ENCODE assay signal across 4 cellular contexts in the genomic region with DNA sequence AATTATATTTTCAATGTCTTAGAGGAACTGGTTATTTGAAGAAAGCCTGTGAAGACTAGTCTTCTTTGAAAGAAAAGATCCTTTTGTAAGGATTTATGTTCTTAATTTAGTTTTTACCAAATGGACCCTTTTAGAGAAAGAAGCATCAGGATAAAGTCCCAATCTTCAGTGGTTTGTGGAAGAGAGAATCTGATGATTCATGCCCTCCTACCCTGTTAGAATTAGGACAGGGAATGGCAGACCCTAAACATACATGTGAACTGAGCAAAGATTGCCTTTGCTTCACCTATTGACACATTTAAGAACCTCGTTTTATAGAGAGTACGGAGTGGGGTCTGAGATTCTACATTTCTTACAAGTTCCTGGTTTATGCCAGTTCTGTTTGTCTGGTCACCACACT.
TF ChIP-seq lines count a peak whose summit lies in the region.

No MANE protein-coding gene starts in this region.

TF ChIP-seq in A549, 52 proteins besides CTCF, POLR2A, EP300 and RAD21:
- TF ChIP-seq HOXB13 (CRISPR knock-in tag; IDR thresholded peaks at IDR 0.05; ENCODE audit: low read depth), result no peak
- TF ChIP-seq FOSL2 (IDR thresholded peaks at IDR 0.05), result no peak
- peak; percentile 53 for TF ChIP-seq FOSL2 (CRISPR knock-in tag; IDR thresholded peaks at IDR 0.05)
TF ChIP-seq in A549: peak in this region for 1.

TF ChIP-seq in HCT116, 20 proteins besides CTCF, POLR2A, EP300 and RAD21:
- TF ChIP-seq FOSL1 (IDR thresholded peaks at IDR 0.05; ENCODE audit: low read depth) (0 out of 2 replicates have a peak, but pooled peaks have one; percentile 7), EZH2 (IDR thresholded peaks at IDR 0.05) (no peak), CBX3 (IDR thresholded peaks at IDR 0.05; ENCODE audit: low read depth) (0 out of 2 replicates have a peak, but pooled peaks have one; percentile 36), ATF3 (IDR thresholded peaks at IDR 0.05) (no peak)
- TF ChIP-seq, protein P1, sequence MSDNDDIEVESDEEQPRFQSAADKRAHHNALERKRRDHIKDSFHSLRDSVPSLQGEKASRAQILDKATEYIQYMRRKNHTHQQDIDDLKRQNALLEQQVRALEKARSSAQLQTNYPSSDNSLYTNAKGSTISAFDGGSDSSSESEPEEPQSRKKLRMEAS (IDR thresholded peaks at IDR 0.05), result no peak

TF ChIP-seq in HEK293, 187 proteins besides CTCF, POLR2A, EP300 and RAD21:
- TF ChIP-seq SETDB1 (IDR thresholded peaks at IDR 0.05; ENCODE audit: insufficient read length, low read length) (peak; percentile 53), ZNF350 (tag by site-specific recombination; IDR thresholded peaks at IDR 0.05) (no peak)

TF ChIP-seq in K562, 482 proteins besides CTCF, POLR2A, EP300 and RAD21:
- TF ChIP-seq ZNF121 (CRISPR knock-in tag; conservative IDR thresholded peaks at IDR 0.05), result no peak
- TF ChIP-seq GATAD2A (IDR thresholded peaks at IDR 0.05), result no peak
- peak; percentile 27; the same call in 1 of the 2 replicates for TF ChIP-seq FOSL1 (tag; conservative IDR thresholded peaks at IDR 0.05)
- no peak for TF ChIP-seq CC2D1A (IDR thresholded peaks at IDR 0.05)
- no peak for TF ChIP-seq ARID3B (CRISPR knock-in tag; IDR thresholded peaks at IDR 0.05; ENCODE audit: borderline replicate concordance)
- TF ChIP-seq CREM (IDR thresholded peaks at IDR 0.05; ENCODE audit: low read depth), result no peak
- peak; percentile 26 for TF ChIP-seq RBM25 (IDR thresholded peaks at IDR 0.05; ENCODE audit: low read depth, low read length, severe bottlenecking)
- no peak for TF ChIP-seq KDM2B (CRISPR knock-in tag; IDR thresholded peaks at IDR 0.05)
- peak in 1 of 2 experiments; percentile 51; a peak in 1 of 3 replicates for TF ChIP-seq CBX3 (IDR thresholded peaks at IDR 0.05; ENCODE audit: borderline replicate concordance in 1 of 2, low read length in 2 of 2)
- no peak for TF ChIP-seq ERF (CRISPR knock-in tag; IDR thresholded peaks at IDR 0.05)
- no peak for TF ChIP-seq ZSCAN29 (IDR thresholded peaks at IDR 0.05)
- TF ChIP-seq, protein P2, sequence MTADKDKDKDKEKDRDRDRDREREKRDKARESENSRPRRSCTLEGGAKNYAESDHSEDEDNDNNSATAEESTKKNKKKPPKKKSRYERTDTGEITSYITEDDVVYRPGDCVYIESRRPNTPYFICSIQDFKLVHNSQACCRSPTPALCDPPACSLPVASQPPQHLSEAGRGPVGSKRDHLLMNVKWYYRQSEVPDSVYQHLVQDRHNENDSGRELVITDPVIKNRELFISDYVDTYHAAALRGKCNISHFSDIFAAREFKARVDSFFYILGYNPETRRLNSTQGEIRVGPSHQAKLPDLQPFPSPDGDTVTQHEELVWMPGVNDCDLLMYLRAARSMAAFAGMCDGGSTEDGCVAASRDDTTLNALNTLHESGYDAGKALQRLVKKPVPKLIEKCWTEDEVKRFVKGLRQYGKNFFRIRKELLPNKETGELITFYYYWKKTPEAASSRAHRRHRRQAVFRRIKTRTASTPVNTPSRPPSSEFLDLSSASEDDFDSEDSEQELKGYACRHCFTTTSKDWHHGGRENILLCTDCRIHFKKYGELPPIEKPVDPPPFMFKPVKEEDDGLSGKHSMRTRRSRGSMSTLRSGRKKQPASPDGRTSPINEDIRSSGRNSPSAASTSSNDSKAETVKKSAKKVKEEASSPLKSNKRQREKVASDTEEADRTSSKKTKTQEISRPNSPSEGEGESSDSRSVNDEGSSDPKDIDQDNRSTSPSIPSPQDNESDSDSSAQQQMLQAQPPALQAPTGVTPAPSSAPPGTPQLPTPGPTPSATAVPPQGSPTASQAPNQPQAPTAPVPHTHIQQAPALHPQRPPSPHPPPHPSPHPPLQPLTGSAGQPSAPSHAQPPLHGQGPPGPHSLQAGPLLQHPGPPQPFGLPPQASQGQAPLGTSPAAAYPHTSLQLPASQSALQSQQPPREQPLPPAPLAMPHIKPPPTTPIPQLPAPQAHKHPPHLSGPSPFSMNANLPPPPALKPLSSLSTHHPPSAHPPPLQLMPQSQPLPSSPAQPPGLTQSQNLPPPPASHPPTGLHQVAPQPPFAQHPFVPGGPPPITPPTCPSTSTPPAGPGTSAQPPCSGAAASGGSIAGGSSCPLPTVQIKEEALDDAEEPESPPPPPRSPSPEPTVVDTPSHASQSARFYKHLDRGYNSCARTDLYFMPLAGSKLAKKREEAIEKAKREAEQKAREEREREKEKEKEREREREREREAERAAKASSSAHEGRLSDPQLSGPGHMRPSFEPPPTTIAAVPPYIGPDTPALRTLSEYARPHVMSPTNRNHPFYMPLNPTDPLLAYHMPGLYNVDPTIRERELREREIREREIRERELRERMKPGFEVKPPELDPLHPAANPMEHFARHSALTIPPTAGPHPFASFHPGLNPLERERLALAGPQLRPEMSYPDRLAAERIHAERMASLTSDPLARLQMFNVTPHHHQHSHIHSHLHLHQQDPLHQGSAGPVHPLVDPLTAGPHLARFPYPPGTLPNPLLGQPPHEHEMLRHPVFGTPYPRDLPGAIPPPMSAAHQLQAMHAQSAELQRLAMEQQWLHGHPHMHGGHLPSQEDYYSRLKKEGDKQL (CRISPR knock-in tag; IDR thresholded peaks at IDR 0.05; ENCODE audit: borderline replicate concordance), result no peak
- TF ChIP-seq PBX2 (CRISPR knock-in tag; IDR thresholded peaks at IDR 0.05; ENCODE audit: low read depth), result no peak
- no peak for TF ChIP-seq PBX2 (tag; conservative IDR thresholded peaks at IDR 0.05; ENCODE audit: low read depth)
- TF ChIP-seq SETDB1 (IDR thresholded peaks at IDR 0.05; ENCODE audit: low read length), result no peak
- TF ChIP-seq POLR2AphosphoS5 (IDR thresholded peaks at IDR 0.05; ENCODE audit: control insufficient read depth, insufficient read depth, low read depth, low read length), result no peak
- TF ChIP-seq SIX5 (IDR thresholded peaks at IDR 0.05; ENCODE audit: borderline replicate concordance in 1 of 2, insufficient read depth in 1 of 2, low read depth in 1 of 2, low read length in 2 of 2), result no peak
- no peak for TF ChIP-seq ZSCAN32 (CRISPR knock-in tag; IDR thresholded peaks at IDR 0.05)
- TF ChIP-seq RBM15 (IDR thresholded peaks at IDR 0.05; ENCODE audit: insufficient read depth, low read length), result no peak
- TF ChIP-seq ARID4B (CRISPR knock-in tag; IDR thresholded peaks at IDR 0.05), result no peak
- TF ChIP-seq LEF1 (IDR thresholded peaks at IDR 0.05), result no peak
- no peak for TF ChIP-seq USF2 (CRISPR knock-in tag; IDR thresholded peaks at IDR 0.05)
